8 cellular contexts compared by ENCODE assay signal in the genomic region with DNA sequence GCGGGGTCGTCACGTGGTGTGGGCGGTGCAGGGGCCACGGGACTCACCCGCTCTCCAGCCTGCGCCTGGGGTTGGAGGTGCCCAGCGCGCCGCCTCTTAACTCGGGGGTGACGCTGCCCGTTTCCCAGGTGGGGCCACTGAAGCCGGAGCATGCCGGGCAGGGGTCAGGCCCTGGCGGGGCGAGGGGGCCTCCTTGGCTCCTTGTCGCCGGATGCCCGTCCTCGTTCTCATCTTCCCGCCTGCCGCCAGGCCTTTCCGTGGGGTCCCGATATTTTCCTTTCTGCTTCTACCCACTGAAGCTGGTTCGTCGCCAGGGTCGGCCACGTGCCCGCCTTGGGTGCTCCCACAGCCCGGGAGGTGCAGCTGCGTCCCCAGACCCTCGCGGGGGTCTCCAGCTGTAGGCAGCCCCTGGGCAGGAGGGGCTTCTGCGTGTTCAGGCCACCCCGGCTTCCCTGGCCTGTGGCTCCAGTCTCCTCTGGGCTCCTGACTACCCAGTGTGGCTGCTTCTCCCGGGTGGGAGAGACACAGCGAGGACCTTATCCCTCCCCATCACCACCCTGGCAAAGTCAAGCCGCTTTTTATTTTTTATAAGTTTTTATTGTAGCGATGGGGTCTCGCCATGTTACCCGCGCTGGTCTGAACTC. TPM values are rescaled to one million over a fixed set of nuclear protein-coding genes. Genes with fewer than 3 reads are reported as not detected.
A peak's percentile ranks its signal among the peaks of the same experiment; 100 is the strongest.
DNase-seq lines count a peak whose midpoint lies in the region; ATAC-seq and TF ChIP-seq lines count a peak whose summit lies in the region.

No MANE protein-coding gene starts in this region.

- H3K4me3 ChIP-seq in OCI-LY1 (ENCODE audit: low read depth, low read length, poor library complexity, severe bottlenecking) (peak overlapping the region; percentile 84), endocrine pancreas (ENCODE audit: control insufficient read depth, insufficient read depth, low read length) (no peak overlapping the region), neuron (ENCODE audit: low read length) (peak overlapping the region; percentile 77)

- peak overlapping the region; percentile 94 for H3K4me3 Mint-ChIP-seq in CD4-positive, alpha-beta T cell

- no peak overlapping the region for H2AFZ ChIP-seq in OCI-LY1 (ENCODE audit: low read length)
- H2AFZ ChIP-seq in neuron (ENCODE audit: low read depth, low read length), result no peak overlapping the region

- peaks cover 69% of the 10 kb centered on the region for H3K36me3 Mint-ChIP-seq in CD4-positive, alpha-beta T cell (ENCODE audit: low read depth)

- no peaks in the 10 kb centered on the region for H4K20me1 ChIP-seq in OCI-LY1 (ENCODE audit: insufficient read depth, low read length)

- H3K27ac ChIP-seq in CD4-positive, alpha-beta T cell (ENCODE audit: low read depth, low read length), result peak overlapping the region; percentile 77
- H3K27ac ChIP-seq in OCI-LY1 (ENCODE audit: low read depth, low read length, poor library complexity, severe bottlenecking), result peak overlapping the region; percentile 81

- no peak for TF ChIP-seq CTCF in CD4-positive, alpha-beta T cell (IDR thresholded peaks at IDR 0.05)
- no peak for TF ChIP-seq CTCF in OCI-LY1 (IDR thresholded peaks at IDR 0.05; ENCODE audit: low read length)

- peak overlapping the region; percentile 96 for H3K27ac Mint-ChIP-seq in CD4-positive, alpha-beta T cell

- peaks cover 16% of the 10 kb centered on the region for H3F3A ChIP-seq in OCI-LY1 (ENCODE audit: insufficient read depth, low read length)

- POLR2A ChIA-PET in CD4-positive, alpha-beta T cell (lab: Charles Lee), result interaction anchor here (1.3 to 1.8 kb wide), 4 partner anchors 10 to 249 kb away, joined by 6 to 25 read pairs (median 12); partner anchors contain the start of genes ARHGAP45 and CNN2

- H3K27me3 Mint-ChIP-seq in CD4-positive, alpha-beta T cell, result no peaks in the 10 kb centered on the region

- H3K36me3 ChIP-seq in OCI-LY1 (ENCODE audit: insufficient read depth, low read length) (peaks cover 82% of the 10 kb centered on the region), endocrine pancreas (ENCODE audit: control insufficient read depth, insufficient read depth, low read length) (no peaks in the 10 kb centered on the region), neuron (ENCODE audit: insufficient read depth, low read length) (peaks cover 54% of the 10 kb centered on the region)

- peaks cover 52% of the 10 kb centered on the region for H3K4me1 Mint-ChIP-seq in CD4-positive, alpha-beta T cell (ENCODE audit: low read depth)

- peak overlapping the region; percentile 91 for H3K4me2 ChIP-seq in OCI-LY1 (ENCODE audit: low read length)

- no peaks in the 10 kb centered on the region for H3K9me2 ChIP-seq in OCI-LY1 (ENCODE audit: low read depth, low read length)

- DNase-seq in CD4-positive, alpha-beta T cell, result peak in 1 of 10 experiments; percentile 43
- DNase-seq in GF-D8 (lab: John Stamatoyannopoulos, UW), result no peak

- H3K9ac ChIP-seq in OCI-LY1 (ENCODE audit: low read length), result peak overlapping the region; percentile 95
- peak overlapping the region; percentile 50 for H3K9ac ChIP-seq in endocrine pancreas (ENCODE audit: control insufficient read depth, insufficient read depth, low read length)

- peaks cover 49% of the 10 kb centered on the region for H3K4me1 ChIP-seq in OCI-LY1 (ENCODE audit: insufficient read depth, low read length, severe bottlenecking)
- no peaks in the 10 kb centered on the region for H3K4me1 ChIP-seq in endocrine pancreas (ENCODE audit: control insufficient read depth, insufficient read depth, low read length)
- H3K4me1 ChIP-seq in neuron (ENCODE audit: insufficient read depth, low read length), result peaks cover 42% of the 10 kb centered on the region

- no peaks in the 10 kb centered on the region for H3K9me3 Mint-ChIP-seq in CD4-positive, alpha-beta T cell

- no peaks in the 10 kb centered on the region for H3K27me3 ChIP-seq in CD4-positive, alpha-beta T cell (ENCODE audit: control insufficient read depth, insufficient read depth, low read length)
- H3K27me3 ChIP-seq in OCI-LY1 (ENCODE audit: insufficient read depth, low read length), result no peaks in the 10 kb centered on the region
- H3K27me3 ChIP-seq in endocrine pancreas (ENCODE audit: control insufficient read depth, insufficient read depth, low read length), result no peaks in the 10 kb centered on the region
- H3K27me3 ChIP-seq in neuron (ENCODE audit: insufficient read depth, low read length), result no peaks in the 10 kb centered on the region

- CTCF ChIA-PET in CD4-positive, alpha-beta T cell (lab: Charles Lee), result interaction anchor here (0.6 to 1.4 kb wide), 2 partner anchors 32 to 633 kb away, joined by 3 to 10 read pairs; no protein-coding TSS in a partner anchor

- 0 out of 2 replicates have a peak, but pooled peaks cover under 1% of the 10 kb centered on the region for H3K79me2 ChIP-seq in OCI-LY1 (ENCODE audit: insufficient read depth, low read length)

- intact Hi-C loops in CD4-positive, alpha-beta T cell (cut with DNase I, micrococcal nuclease), result loop anchor here (5.0 to 10.0 kb wide), 4 partner anchors 76 to 199 kb away; partner anchors contain the start of genes C19orf25 (in 1 of the 2), DAZAP1 (in 1 of the 2), GAMT (in 1 of the 2) and RPS15 (in 1 of the 2)

- H3K9me3 ChIP-seq in CD4-positive, alpha-beta T cell (ENCODE audit: control insufficient read depth, low read length), result no peaks in the 10 kb centered on the region
- no peaks in the 10 kb centered on the region for H3K9me3 ChIP-seq in OCI-LY1 (ENCODE audit: low read length)
- H3K9me3 ChIP-seq in endocrine pancreas (ENCODE audit: control insufficient read depth, low read length), result no peaks in the 10 kb centered on the region
- no peaks in the 10 kb centered on the region for H3K9me3 ChIP-seq in neuron (ENCODE audit: low read length)

- no peak for ATAC-seq in CD4-positive, alpha-beta T cell (ENCODE audit: poor library complexity)
- ATAC-seq in HG03045 (IDR thresholded peaks at IDR 0.05; ENCODE audit: unreplicated experiment) (no peak), GM18867 (IDR thresholded peaks at IDR 0.05; ENCODE audit: unreplicated experiment) (no peak), HG03159 (IDR thresholded peaks at IDR 0.05; ENCODE audit: unreplicated experiment) (no peak)

RNA-seq across cellular contexts. Expression of gene FAM174C, which starts 0.8 kb away (rescaled TPM):
- 10 to 100 TPM; 32.0 to 38.3 TPM for total RNA-seq in CD4-positive, alpha-beta T cell

RNA-seq across cellular contexts. Expression of gene CIRBP, which starts 7.0 kb away (rescaled TPM):
- total RNA-seq in CD4-positive, alpha-beta T cell, result 100 to 1,000 TPM; 614 to 628 TPM

RNA-seq across cellular contexts. Expression of gene EFNA2, which starts 9.6 kb away (rescaled TPM):
- not detected for total RNA-seq in CD4-positive, alpha-beta T cell

RNA-seq across cellular contexts. Expression of gene MIDN, which starts 27.7 kb away (rescaled TPM):
- 100 to 1,000 TPM; 214 to 228 TPM for total RNA-seq in CD4-positive, alpha-beta T cell

RNA-seq across cellular contexts. Expression of gene ATP5F1D, which starts 34.5 kb away (rescaled TPM):
- 10 to 100 TPM; 77.6 to 92.6 TPM for total RNA-seq in CD4-positive, alpha-beta T cell
